ENCODE assay signal across 25 cellular contexts in genomic region chr21:45200596-45201296, GRCh38.
DNase-seq lines count a peak whose midpoint lies in the region; ATAC-seq, FAIRE-seq and TF ChIP-seq lines count a peak whose summit lies in the region.
"Had no signal": no experiment of that assay in that cellular context is flagged by ENCODE, and none has a peak within 500 bp of the region (broad histone marks: within the 10 kb centered on the region; RNA-seq: fewer than 3 reads in every experiment).

No MANE protein-coding gene starts in this region.

- CTCF ChIA-PET in activated CD8-positive, alpha-beta memory T cell treated with anti-CD3 and anti-CD28 coated beads, Interleukin-2, amount 10 ng/mL, durations not matched to agents 7 days and 5 days (lab: Charles Lee) = interaction anchor here (1.3 kb wide), 1 partner anchor 9 kb away, joined by 3 read pairs; no protein-coding TSS in a partner anchor
- CTCF ChIA-PET in WTC11 (lab: Charles Lee) = interaction anchor here (0.8 kb wide), 1 partner anchor 32 kb away, joined by 3 read pairs; no protein-coding TSS in a partner anchor

- H3K27ac Mint-ChIP-seq in activated CD8-positive, alpha-beta memory T cell treated with anti-CD3 and anti-CD28 coated beads, Interleukin-2, amount 10 ng/mL, durations not matched to agents 7 days and 5 days = no peak overlapping the region
- 0 out of 2 replicates have a peak overlapping the region, but pooled peaks have one; percentile 51 for H3K27ac Mint-ChIP-seq in WTC11
- H3K27ac Mint-ChIP-seq: activated T-cell treated with anti-CD3 and anti-CD28 coated beads, Interleukin-2, amount 50 U/mL, for 72 hours; dendritic cell treated with granulocyte-macrophage colony-stimulating factor and Interleukin-4, amounts not matched to agents 40 ng/mL and 50 ng/mL, for 4 days; memory B cell had no signal

- FAIRE-seq in D721Med (lab: Jason Lieb, UNC) = no peak
- FAIRE-seq: GM12878 had no signal

- POLR2A ChIA-PET in WTC11 (lab: Charles Lee) = no interaction called here

- no peaks in the 10 kb centered on the region for H3K9me3 Mint-ChIP-seq in activated CD8-positive, alpha-beta memory T cell treated with anti-CD3 and anti-CD28 coated beads, Interleukin-2, amount 10 ng/mL, durations not matched to agents 7 days and 5 days (ENCODE audit: low read depth)
- H3K9me3 Mint-ChIP-seq in WTC11 = no peaks in the 10 kb centered on the region
- H3K9me3 Mint-ChIP-seq: activated T-cell treated with anti-CD3 and anti-CD28 coated beads, Interleukin-2, amount 50 U/mL, for 72 hours; CD14-positive monocyte; dendritic cell treated with granulocyte-macrophage colony-stimulating factor and Interleukin-4, amounts not matched to agents 40 ng/mL and 50 ng/mL, for 4 days; memory B cell had no signal

- no peak overlapping the region for H3K4me3 Mint-ChIP-seq in activated CD8-positive, alpha-beta memory T cell treated with anti-CD3 and anti-CD28 coated beads, Interleukin-2, amount 10 ng/mL, durations not matched to agents 7 days and 5 days
- H3K4me3 Mint-ChIP-seq in WTC11 = no peak overlapping the region
- H3K4me3 Mint-ChIP-seq: activated T-cell treated with anti-CD3 and anti-CD28 coated beads, Interleukin-2, amount 50 U/mL, for 72 hours; dendritic cell treated with granulocyte-macrophage colony-stimulating factor and Interleukin-4, amounts not matched to agents 40 ng/mL and 50 ng/mL, for 4 days; memory B cell had no signal

- H3K4me1 Mint-ChIP-seq in activated CD8-positive, alpha-beta memory T cell treated with anti-CD3 and anti-CD28 coated beads, Interleukin-2, amount 10 ng/mL, durations not matched to agents 7 days and 5 days = peaks cover 11% of the 10 kb centered on the region
- H3K4me1 Mint-ChIP-seq in WTC11 = peaks cover 2% of the 10 kb centered on the region; the same call in 1 of the 2 replicates

- TF ChIP-seq CTCF in WTC11 (IDR thresholded peaks at IDR 0.05) = no peak
- TF ChIP-seq CTCF in D721Med (IDR thresholded peaks at IDR 0.05; ENCODE audit: insufficient read depth, missing control alignments) = no peak

- H3K27me3 Mint-ChIP-seq in activated CD8-positive, alpha-beta memory T cell treated with anti-CD3 and anti-CD28 coated beads, Interleukin-2, amount 10 ng/mL, durations not matched to agents 7 days and 5 days = no peaks in the 10 kb centered on the region
- no peaks in the 10 kb centered on the region; the same call in 1 of the 2 replicates for H3K27me3 Mint-ChIP-seq in WTC11 (ENCODE audit: low read depth)
- H3K27me3 Mint-ChIP-seq: memory B cell had no signal

- peaks cover 11% of the 10 kb centered on the region for H3K36me3 Mint-ChIP-seq in activated CD8-positive, alpha-beta memory T cell treated with anti-CD3 and anti-CD28 coated beads, Interleukin-2, amount 10 ng/mL, durations not matched to agents 7 days and 5 days
- no peaks in the 10 kb centered on the region for H3K36me3 Mint-ChIP-seq in WTC11

- peak; percentile 39 for DNase-seq in activated CD8-positive, alpha-beta memory T cell treated with anti-CD3 and anti-CD28 coated beads, Interleukin-2, amount 10 ng/mL, durations not matched to agents 7 days and 5 days
- DNase-seq in activated CD8-positive, alpha-beta memory T cell treated with anti-CD3 and anti-CD28 coated beads, Interleukin-2, amount 50 U/mL, for 4 hours = no peak
- DNase-seq in MV-4-11 (lab: John Stamatoyannopoulos, UW) = peak; percentile 55
- DNase-seq in WTC11 (ENCODE audit: low spot score) = no peak
- DNase-seq in Right ventricle myocardium inferior (ENCODE audit: missing footprints) = no peak
- no peak for DNase-seq in hypothalamus (lab: John Stamatoyannopoulos, UW)
- DNase-seq in D721Med (ENCODE audit: insufficient read length, low spot score) = no peak
- DNase-seq: activated naive CD4-positive, alpha-beta T cell treated with anti-CD3 and anti-CD28 coated beads, Interleukin-2, amount 50 U/mL, for 16 hours; activated T-cell treated with anti-CD3 and anti-CD28 coated beads, Interleukin-2, amount 50 U/mL, for 72 hours; anterior cingulate cortex; glutamatergic neuron; HCEC 1CT; NCI-H1436 treated with DMSO at 0.1 percent for 48 hours; NCI-H2171; NCI-H526 treated with DMSO at 0.1 percent for 48 hours; occipital lobe; Right ventricle myocardium superior; stimulated activated CD4-positive, alpha-beta T cell treated with anti-CD3 and anti-CD28 coated beads, Interleukin-2, amount 100 ng/mL, for 48 hours; stomach; trophoblast cell had no signal

- ATAC-seq in activated CD8-positive, alpha-beta memory T cell treated with anti-CD3 and anti-CD28 coated beads, Interleukin-2, amount 10 ng/mL, durations not matched to agents 7 days and 5 days = no peak
- no peak for ATAC-seq in WTC11
- no peak for ATAC-seq in Right ventricle myocardium inferior
- no peak for ATAC-seq in GM18520 (IDR thresholded peaks at IDR 0.05; ENCODE audit: unreplicated experiment)
- ATAC-seq: activated T-cell treated with anti-CD3 and anti-CD28 coated beads, Interleukin-2, amount 50 U/mL, for 72 hours; GM12878 had no signal

- intact Hi-C loops in Right ventricle myocardium inferior (cut with DNase I) = no loop called here

TF ChIP-seq in WTC11, 78 proteins besides CTCF, POLR2A, EP300 and RAD21 (continues in another document):
- no peak for TF ChIP-seq HMGA2 (CRISPR knock-in tag; IDR thresholded peaks at IDR 0.05)
- TF ChIP-seq CREM (CRISPR knock-in tag; IDR thresholded peaks at IDR 0.05) = no peak
- TF ChIP-seq ZNF423 (CRISPR knock-in tag; IDR thresholded peaks at IDR 0.05) = no peak
- TF ChIP-seq NR1H2 (CRISPR knock-in tag; IDR thresholded peaks at IDR 0.05) = no peak
- no peak for TF ChIP-seq OVOL2 (CRISPR knock-in tag; IDR thresholded peaks at IDR 0.05; ENCODE audit: borderline replicate concordance)
- TF ChIP-seq STAT6 (CRISPR knock-in tag; conservative IDR thresholded peaks at IDR 0.05; ENCODE audit: low read depth) = no peak
- TF ChIP-seq RORB (CRISPR knock-in tag; IDR thresholded peaks at IDR 0.05) = no peak
- no peak for TF ChIP-seq GRHL2 (CRISPR knock-in tag; IDR thresholded peaks at IDR 0.05; ENCODE audit: insufficient replicate concordance, severe bottlenecking)
- TF ChIP-seq PRRX2 (CRISPR knock-in tag; IDR thresholded peaks at IDR 0.05) = no peak
- no peak for TF ChIP-seq ETV6 (CRISPR knock-in tag; IDR thresholded peaks at IDR 0.05)
- TF ChIP-seq SOX15 (CRISPR knock-in tag; IDR thresholded peaks at IDR 0.05) = no peak
- TF ChIP-seq RELA (CRISPR knock-in tag; IDR thresholded peaks at IDR 0.05; ENCODE audit: borderline replicate concordance) = no peak
- no peak for TF ChIP-seq ATF3 (CRISPR knock-in tag; conservative IDR thresholded peaks at IDR 0.05)
- TF ChIP-seq ZMAT4 (CRISPR knock-in tag; IDR thresholded peaks at IDR 0.05) = no peak
- TF ChIP-seq MLX (CRISPR knock-in tag; IDR thresholded peaks at IDR 0.05) = no peak
- no peak for TF ChIP-seq ZBTB21 (CRISPR knock-in tag; IDR thresholded peaks at IDR 0.05; ENCODE audit: borderline replicate concordance)
- TF ChIP-seq FOXP4 (CRISPR knock-in tag; IDR thresholded peaks at IDR 0.05) = no peak

Comparison
In these comparisons a context has a peak if more than half of its experiments do, and no peak if none do; other contexts are left out.
1. DNase-seq: peak in activated CD8-positive, alpha-beta memory T cell treated with anti-CD3 and anti-CD28 coated beads, Interleukin-2, amount 10 ng/mL, durations not matched to agents 7 days and 5 days (single experiment) and MV-4-11 (single experiment); none in activated CD8-positive, alpha-beta memory T cell treated with anti-CD3 and anti-CD28 coated beads, Interleukin-2, amount 50 U/mL, for 4 hours (single experiment), WTC11 (single experiment), Right ventricle myocardium inferior (single experiment), hypothalamus (0 of 51) and D721Med (single experiment).